In genomic region chr16:73068546-73069401, GRCh38 we compare ENCODE assay signal across 8 cellular contexts. TPM values are rescaled to one million over a fixed set of nuclear protein-coding genes. Genes with fewer than 3 reads are reported as not detected.
DNase-seq lines count a peak whose midpoint lies in the region; ATAC-seq and TF ChIP-seq lines count a peak whose summit lies in the region.

No MANE protein-coding gene starts in this region.

- H3K9me3 ChIP-seq in aorta (ENCODE audit: control insufficient read depth, low read length): no peaks in the 10 kb centered on the region

- H3K4me3 Mint-ChIP-seq in chondrocyte (ENCODE audit: unreplicated experiment): peak overlapping the region; percentile 54

- H3K4me3 ChIP-seq in aorta (ENCODE audit: low read length in 2 of 2): no peak overlapping the region

- DNase-seq in AG20443 (ENCODE audit: low spot score) (peak; percentile 77), NCI-H2029 treated with DMSO at 0.1 percent for 48 hours (lab: John Stamatoyannopoulos, UW) (peak; percentile 25), chondrocyte (ENCODE audit: low spot score) (no peak), medulla oblongata (ENCODE audit: extremely low spot score) (peak; percentile 81), aorta (peak; percentile 93 to 95), DMS114 treated with DMSO at 0.1 percent for 48 hours (lab: John Stamatoyannopoulos, UW; ENCODE audit: unreplicated experiment) (no peak)

- H3K9me3 Mint-ChIP-seq in chondrocyte (ENCODE audit: low read depth): no peaks in the 10 kb centered on the region

- 1 to 3% methylated on average over 12 of the region's 12 CpGs for WGBS in aorta, 2 donors

- TF ChIP-seq CTCF in chondrocyte (IDR thresholded peaks at IDR 0.05): no peak

- intact Hi-C loops in aorta (cut with DNase I): loop anchor here in 1 of 2 donors (5.0 kb wide), 1 partner anchor 221 kb away; no protein-coding TSS in a partner anchor

- no peaks in the 10 kb centered on the region for H3K36me3 Mint-ChIP-seq in chondrocyte (ENCODE audit: low read depth)

- H3K4me1 Mint-ChIP-seq in chondrocyte (ENCODE audit: low read depth): peaks cover 85% of the 10 kb centered on the region

- no peaks in the 10 kb centered on the region for H3K36me3 ChIP-seq in aorta (ENCODE audit: control insufficient read depth in 1 of 2, insufficient read depth in 2 of 2, low read length in 1 of 2)

- ATAC-seq in aorta (ENCODE audit: low FRiP score): peak; percentile 90
- no peak for ATAC-seq in GM21381 (IDR thresholded peaks at IDR 0.05; ENCODE audit: unreplicated experiment)
- no peak for ATAC-seq in GM18907 (IDR thresholded peaks at IDR 0.05; ENCODE audit: unreplicated experiment)

- no peaks in the 10 kb centered on the region for H3K27me3 ChIP-seq in aorta (ENCODE audit: control insufficient read depth in 1 of 2, insufficient read depth in 2 of 2, low read length in 1 of 2)

- peaks cover 2 to 4% of the 10 kb centered on the region in 2 donors for H3K4me1 ChIP-seq in aorta (ENCODE audit: control insufficient read depth in 1 of 2, insufficient read depth in 2 of 2, low read length in 2 of 2)

- H3K27me3 Mint-ChIP-seq in chondrocyte (ENCODE audit: low read depth): no peaks in the 10 kb centered on the region

- H3K27ac ChIP-seq in aorta (ENCODE audit: low read depth in 1 of 2, low read length in 2 of 2): peak overlapping the region; percentile 99 to 100

- H3K27ac Mint-ChIP-seq in chondrocyte (ENCODE audit: unreplicated experiment): peak overlapping the region; percentile 100

RNA-seq across cellular contexts. Expression of gene ZFHX3, which starts 20.8 kb away (rescaled TPM):
- total RNA-seq in chondrocyte (74.4 to 91.0 TPM (median 86.8 TPM) in 3 replicates), aorta (10 to 100 TPM; 67.4 to 96.9 TPM)
- polyA plus RNA-seq in aorta: 1 to 10 TPM; 4.3 to 8.0 TPM

Comparison
In these comparisons a context has a peak if more than half of its experiments do, and no peak if none do; other contexts are left out.
1. DNase-seq: peak in AG20443 (single experiment), NCI-H2029 treated with DMSO at 0.1 percent for 48 hours (single experiment), medulla oblongata (single experiment) and aorta (2 of 2); none in chondrocyte (single experiment) and DMS114 treated with DMSO at 0.1 percent for 48 hours (single experiment).